In the genomic region with DNA sequence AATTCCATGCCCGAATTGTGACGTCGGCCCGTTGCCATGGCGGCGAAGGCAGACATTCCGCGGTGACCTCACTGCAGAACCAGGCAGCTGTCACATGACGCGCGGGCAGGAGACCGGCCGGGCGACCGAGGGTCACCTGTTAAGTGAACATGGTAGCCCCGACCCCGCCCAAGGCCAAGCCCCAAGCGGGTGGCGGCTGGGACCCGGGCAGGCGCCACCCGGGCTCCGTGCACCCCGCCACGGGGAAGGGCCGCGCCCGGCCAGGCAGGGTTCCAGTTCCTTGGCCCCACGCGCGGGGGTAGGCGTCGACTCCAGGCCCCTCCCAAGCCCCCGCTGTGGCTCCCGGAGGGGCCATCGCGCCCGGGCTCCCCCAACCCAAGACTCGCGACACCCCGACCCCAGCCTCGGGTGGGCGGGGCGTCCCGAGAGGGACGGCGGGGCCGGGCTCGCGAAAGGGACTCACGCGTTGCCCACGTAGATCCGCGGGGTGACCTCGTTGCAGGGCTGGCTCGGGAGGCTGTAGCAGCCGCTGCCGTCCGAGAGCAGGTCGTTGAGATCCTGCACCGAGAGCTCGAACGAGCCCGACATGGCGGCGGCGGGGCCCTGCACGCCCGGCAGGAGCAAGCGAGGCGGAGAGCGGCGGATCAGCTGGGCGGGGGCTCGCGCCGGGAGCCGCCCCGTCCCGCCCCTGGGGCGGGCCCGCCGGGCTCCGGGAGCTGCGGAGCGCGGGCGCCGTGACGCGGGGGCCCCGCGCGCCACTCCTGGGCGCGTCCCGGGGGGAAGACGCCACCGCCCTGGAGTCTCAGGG, we compare ENCODE assay signal across 8 cellular contexts. TPM values are rescaled to one million over a fixed set of nuclear protein-coding genes. Genes with fewer than 3 reads are reported as not detected.
DNase-seq lines count a peak whose midpoint lies in the region; ATAC-seq and TF ChIP-seq lines count a peak whose summit lies in the region.

DUSP3 (minus strand) TSS at position 641 of the 808 bp plus-strand sequence; CDS start at position 588, 53 bp downstream.

- H3K4me1 Mint-ChIP-seq in activated CD4-positive, alpha-beta T cell treated with anti-CD3 and anti-CD28 coated beads, Interleukin-2, amount 10 ng/mL, durations not matched to agents 7 days and 5 days = peaks cover 15% of the 10 kb centered on the region

- peaks cover 42% of the 10 kb centered on the region for H3K27me3 Mint-ChIP-seq in activated CD4-positive, alpha-beta T cell treated with anti-CD3 and anti-CD28 coated beads, Interleukin-2, amount 10 ng/mL, durations not matched to agents 7 days and 5 days

- H3K27ac Mint-ChIP-seq in activated CD4-positive, alpha-beta T cell treated with anti-CD3 and anti-CD28 coated beads, Interleukin-2, amount 10 ng/mL, durations not matched to agents 7 days and 5 days = peak within 1 kb of the TSS; percentile 80

- no peaks in the 10 kb centered on the region for H3K9me3 Mint-ChIP-seq in activated CD4-positive, alpha-beta T cell treated with anti-CD3 and anti-CD28 coated beads, Interleukin-2, amount 10 ng/mL, durations not matched to agents 7 days and 5 days

- DNase-seq in NCI-H345 treated with DMSO at 0.1 percent for 48 hours (lab: John Stamatoyannopoulos, UW; ENCODE audit: unreplicated experiment) (peak; percentile 63), cortex of kidney (lab: John Stamatoyannopoulos, UW) (peak; percentile 56)
- peak; percentile 70 for DNase-seq in activated CD4-positive, alpha-beta T cell treated with anti-CD3 and anti-CD28 coated beads, Interleukin-2, amount 10 ng/mL, durations not matched to agents 7 days and 5 days
- peak; percentile 45 to 63 for DNase-seq in stimulated activated CD4-positive, alpha-beta T cell treated with anti-CD3 and anti-CD28 coated beads, Interleukin-15, amount 100 ng/mL, for 48 hours (ENCODE audit: low read depth in 2 of 2)

- CTCF ChIA-PET in activated CD4-positive, alpha-beta T cell treated with anti-CD3 and anti-CD28 coated beads, Interleukin-2, amount 10 ng/mL, durations not matched to agents 7 days and 5 days (lab: Charles Lee) = interaction anchor here (1.1 to 1.4 kb wide), 2 partner anchors 39 to 77 kb away, joined by 3 to 4 read pairs; no protein-coding TSS in a partner anchor

- H3K36me3 Mint-ChIP-seq in activated CD4-positive, alpha-beta T cell treated with anti-CD3 and anti-CD28 coated beads, Interleukin-2, amount 10 ng/mL, durations not matched to agents 7 days and 5 days (ENCODE audit: low read depth) = peaks cover 2% of the 10 kb centered on the region

- H3K27me3 ChIP-seq in layer of hippocampus (ENCODE audit: control insufficient read depth, insufficient read depth, low read length) = no peaks in the 10 kb centered on the region

- peak; percentile 77 for ATAC-seq in GM18517 (IDR thresholded peaks at IDR 0.05; ENCODE audit: unreplicated experiment)
- peak; percentile 86 for ATAC-seq in HG03095 (IDR thresholded peaks at IDR 0.05; ENCODE audit: unreplicated experiment)

- H3K27ac ChIP-seq in 22Rv1 (peak within 1 kb of the TSS; percentile 91), layer of hippocampus (ENCODE audit: low read depth, low read length) (peak within 1 kb of the TSS; percentile 98)

- TF ChIP-seq CTCF in 22Rv1 (IDR thresholded peaks at IDR 0.05) = no peak

- peak within 1 kb of the TSS; percentile 78 for H3K4me3 Mint-ChIP-seq in activated CD4-positive, alpha-beta T cell treated with anti-CD3 and anti-CD28 coated beads, Interleukin-2, amount 10 ng/mL, durations not matched to agents 7 days and 5 days

- POLR2A ChIA-PET in activated CD4-positive, alpha-beta T cell treated with anti-CD3 and anti-CD28 coated beads, Interleukin-2, amount 10 ng/mL, durations not matched to agents 7 days and 5 days (lab: Charles Lee) = no interaction called here

RNA-seq across cellular contexts. Expression of gene DUSP3, which starts in this region (rescaled TPM):
- 1 to 10 TPM; 7.1 to 8.3 TPM for total RNA-seq in activated CD4-positive, alpha-beta T cell treated with anti-CD3 and anti-CD28 coated beads, Interleukin-2, amount 10 ng/mL, durations not matched to agents 7 days and 5 days

Comparison
In these comparisons a context has a peak if more than half of its experiments do, and no peak if none do; other contexts are left out.
1. Peak in every context shown above with its lines: DNase-seq, ATAC-seq and H3K27ac ChIP-seq.